8 cellular contexts compared by ENCODE assay signal in genomic region chrX:101659601-101660063, GRCh38. TPM values are rescaled to one million over a fixed set of nuclear protein-coding genes. Genes with fewer than 3 reads are reported as not detected.
A peak's percentile ranks its signal among the peaks of the same experiment; 100 is the strongest.
DNase-seq lines count a peak whose midpoint lies in the region; ATAC-seq and TF ChIP-seq lines count a peak whose summit lies in the region.

Gene ARMCX2, minus strand, starts transcription at chrX:101659850. Its CDS starts 2,262 bp downstream, at chrX:101657588.

- H2AFZ ChIP-seq in mesenchymal stem cell (ENCODE audit: low read depth, low read length), result peak within 1 kb of the TSS; percentile 42

- H4K8ac ChIP-seq in mesenchymal stem cell (ENCODE audit: low read length), result peak within 1 kb of the TSS; percentile 28

- H3K9me3 Mint-ChIP-seq in activated T-cell treated with anti-CD3 and anti-CD28 coated beads, Interleukin-2, amount 50 U/mL, for 24 hours, result no peaks in the 10 kb centered on the region

- H2BK15ac ChIP-seq in mesenchymal stem cell (ENCODE audit: low read depth, poor library complexity, severe bottlenecking), result peak within 1 kb of the TSS; percentile 28

- peaks cover 8% of the 10 kb centered on the region for H3K79me1 ChIP-seq in mesenchymal stem cell (replicated peaks; ENCODE audit: low read length, poor library complexity, severe bottlenecking)

- H3K27ac ChIP-seq in SJCRH30 (peak within 1 kb of the TSS; percentile 92), mesenchymal stem cell (ENCODE audit: low read length, poor library complexity, severe bottlenecking) (peak within 1 kb of the TSS; percentile 68)

- H2AK5ac ChIP-seq in mesenchymal stem cell (ENCODE audit: low read length, severe bottlenecking), result no peak within 1 kb of the TSS

- H3K9ac ChIP-seq in mesenchymal stem cell (ENCODE audit: low read length), result peak within 1 kb of the TSS; percentile 87

- peaks cover 18% of the 10 kb centered on the region for H3K36me3 ChIP-seq in SJCRH30
- H3K36me3 ChIP-seq in mesenchymal stem cell (ENCODE audit: control insufficient read depth in 1 of 2, insufficient read depth in 2 of 2, low read depth in 1 of 2, low read length in 2 of 2), result peaks cover 18 to 24% of the 10 kb centered on the region in 2 experiments

- peaks cover 41% of the 10 kb centered on the region for H3K27me3 Mint-ChIP-seq in activated T-cell treated with anti-CD3 and anti-CD28 coated beads, Interleukin-2, amount 50 U/mL, for 24 hours

- peak within 1 kb of the TSS; percentile 61 for H3K4me2 ChIP-seq in mesenchymal stem cell (ENCODE audit: low read length, poor library complexity, severe bottlenecking)

- peaks cover 22% of the 10 kb centered on the region for H3K4me1 Mint-ChIP-seq in activated T-cell treated with anti-CD3 and anti-CD28 coated beads, Interleukin-2, amount 50 U/mL, for 24 hours (ENCODE audit: low read depth)

- H3K4me1 ChIP-seq in SJCRH30 (peaks cover 14% of the 10 kb centered on the region), mesenchymal stem cell (ENCODE audit: control insufficient read depth, insufficient read depth, low read depth, low read length) (peaks cover 8% of the 10 kb centered on the region)

- H3K4me3 ChIP-seq in SJCRH30, result peak within 1 kb of the TSS; percentile 78
- H3K4me3 ChIP-seq in mesenchymal stem cell (ENCODE audit: insufficient read depth in 1 of 2, low read depth in 1 of 2, low read length in 2 of 2), result peak within 1 kb of the TSS; percentile 71 to 82

- H3K14ac ChIP-seq in mesenchymal stem cell (ENCODE audit: low read length in 2 of 2), result peak within 1 kb of the TSS in 1 of 2 experiments; percentile 71

- H3K9me3 ChIP-seq in SJCRH30 (replicated peaks) (no peaks in the 10 kb centered on the region), mesenchymal stem cell (ENCODE audit: control insufficient read depth, low read length) (no peaks in the 10 kb centered on the region)

- no peak within 1 kb of the TSS for H3K23ac ChIP-seq in mesenchymal stem cell (ENCODE audit: low read length in 2 of 2)

- WGBS in mesenchymal stem cell, result 1% methylated on average over 20 of the region's 22 CpGs

- H2BK120ac ChIP-seq in mesenchymal stem cell (ENCODE audit: low read depth, low read length), result peak within 1 kb of the TSS; percentile 34

- H3K18ac ChIP-seq in mesenchymal stem cell (ENCODE audit: low read depth in 1 of 2, low read length in 2 of 2), result peak within 1 kb of the TSS in 1 of 2 experiments; percentile 91

- H3K27me3 ChIP-seq in SJCRH30, result no peaks in the 10 kb centered on the region
- H3K27me3 ChIP-seq in mesenchymal stem cell (ENCODE audit: control insufficient read depth in 1 of 2, insufficient read depth in 1 of 2, low read length in 2 of 2), result peaks cover 5 to 17% of the 10 kb centered on the region in 2 experiments

- peak within 1 kb of the TSS; percentile 31 for H2BK5ac ChIP-seq in mesenchymal stem cell (ENCODE audit: low read depth, low read length, poor library complexity, severe bottlenecking)

- peak; percentile 47 for ATAC-seq in HG03342 (IDR thresholded peaks at IDR 0.05; ENCODE audit: unreplicated experiment)

- in situ Hi-C loops in endometrial microvascular endothelial cells (cut with HindIII; ENCODE audit: inconsistent ontology term, low pct_unique_long_range_greater_than_20kb, low sequenced_read_pairs), result no loop called here

- no peak for DNase-seq in activated T-cell treated with anti-CD3 and anti-CD28 coated beads, Interleukin-2, amount 50 U/mL, for 24 hours
- no peak for DNase-seq in activated T-cell treated with anti-CD3 and anti-CD28 coated beads for 4 hours
- DNase-seq in SJCRH30, result peak; percentile 92 to 96
- DNase-seq in mesenchymal stem cell, result peak; percentile 68
- DNase-seq in RPMI8226, result no peak

- peak within 1 kb of the TSS; percentile 58 for H3K27ac Mint-ChIP-seq in activated T-cell treated with anti-CD3 and anti-CD28 coated beads, Interleukin-2, amount 50 U/mL, for 24 hours

- no peak within 1 kb of the TSS for H2BK12ac ChIP-seq in mesenchymal stem cell (ENCODE audit: low read length in 2 of 2)

- peak within 1 kb of the TSS; percentile 73 for H3K4me3 Mint-ChIP-seq in activated T-cell treated with anti-CD3 and anti-CD28 coated beads, Interleukin-2, amount 50 U/mL, for 24 hours

- peak within 1 kb of the TSS in 1 of 2 experiments; percentile 49 for H3K4ac ChIP-seq in mesenchymal stem cell (ENCODE audit: low read depth in 1 of 2, low read length in 2 of 2)

- H4K91ac ChIP-seq in mesenchymal stem cell (ENCODE audit: low read length), result peak within 1 kb of the TSS; percentile 89

- H3K36me3 Mint-ChIP-seq in activated T-cell treated with anti-CD3 and anti-CD28 coated beads, Interleukin-2, amount 50 U/mL, for 24 hours (ENCODE audit: low read depth), result no peaks in the 10 kb centered on the region

- TF ChIP-seq CTCF in subcutaneous adipose tissue (IDR thresholded peaks at IDR 0.05; ENCODE audit: low read depth), result no peak

RNA-seq across cellular contexts. Expression of gene ARMCX2, which starts in this region (rescaled TPM):
- total RNA-seq in SJCRH30 (2014; rRNA removed; shearing (Covaris generic)), result 164 and 172 TPM in 2 replicates
- total RNA-seq in endometrial microvascular endothelial cells (ENCODE audit: inconsistent ontology term), result 54.8 TPM
- polyA plus RNA-seq in mesenchymal stem cell (2013, experiment 1 of 2), result 64.4 TPM
- polyA plus RNA-seq in mesenchymal stem cell (2013, experiment 2 of 2), result 66.8 TPM
- total RNA-seq in subcutaneous adipose tissue, result 10 to 100 TPM in 3 of 4 donors, 1 to 10 TPM in 1; 8.8 to 33.0 (median 14.2) TPM

Comparison
In these comparisons a context has a peak if more than half of its experiments do, and no peak if none do; other contexts are left out.
1. DNase-seq: peak in SJCRH30 (2 of 2) and mesenchymal stem cell (single experiment); none in activated T-cell treated with anti-CD3 and anti-CD28 coated beads, Interleukin-2, amount 50 U/mL, for 24 hours (single experiment), activated T-cell treated with anti-CD3 and anti-CD28 coated beads for 4 hours (single experiment) and RPMI8226 (single experiment).